Comparison of ENCODE assay signal across 11 cellular contexts in the genomic region with DNA sequence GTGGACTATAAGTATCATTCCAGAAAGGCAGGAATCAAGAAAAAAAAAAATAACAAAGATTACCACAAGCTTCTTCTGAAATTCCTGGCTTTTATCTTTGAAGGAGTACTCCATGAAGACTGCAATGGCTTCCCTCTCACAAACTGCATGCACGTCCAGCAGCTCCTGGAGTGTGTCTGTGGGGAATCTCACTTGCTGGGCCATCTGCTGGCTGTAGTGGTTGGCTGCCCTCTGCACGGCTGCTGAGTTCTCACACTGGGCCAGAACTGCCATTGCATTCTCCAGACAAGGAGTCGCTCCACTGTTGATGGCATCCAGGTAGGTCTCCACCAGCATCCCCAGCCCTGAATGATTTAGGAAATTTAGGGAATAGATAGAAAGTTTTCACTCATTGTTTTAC. TPM values are rescaled to one million over a fixed set of nuclear protein-coding genes. Genes with fewer than 3 reads are reported as not detected.
DNase-seq lines count a peak whose midpoint lies in the region; ATAC-seq and TF ChIP-seq lines count a peak whose summit lies in the region.
"Had no signal": no experiment of that assay in that cellular context is flagged by ENCODE, and none has a peak within 500 bp of the region (broad histone marks: within the 10 kb centered on the region; RNA-seq: fewer than 3 reads in every experiment).

No MANE protein-coding gene starts in this region.

- H3K27me3 ChIP-seq in RWPE2 (ENCODE audit: insufficient read depth, poor library complexity, severe bottlenecking) (no peaks in the 10 kb centered on the region), neuronal stem cell (ENCODE audit: control insufficient read depth in 3 of 3, insufficient read depth in 3 of 3, low read depth in 1 of 3, low read length in 3 of 3) (no peaks in the 10 kb centered on the region)

- no peak overlapping the region for H3K14ac ChIP-seq in neuronal stem cell (ENCODE audit: low read length)

- H3K4me1 ChIP-seq in RWPE2 (ENCODE audit: insufficient read depth, poor library complexity, severe bottlenecking) (no peaks in the 10 kb centered on the region), neuronal stem cell (ENCODE audit: control insufficient read depth in 2 of 2, insufficient read depth in 1 of 2, low read depth in 1 of 2, low read length in 2 of 2) (no peaks in the 10 kb centered on the region)

- no peak overlapping the region for H4K8ac ChIP-seq in neuronal stem cell (ENCODE audit: low read depth, low read length)

- no peak overlapping the region for H2AFZ ChIP-seq in neuronal stem cell (ENCODE audit: low read length)

- no CpG with 5 or more reads among the region's 3 CpGs for WGBS in neuronal stem cell (ENCODE audit: extremely low coverage in 2 of 2, insufficient read length in 2 of 2, insufficient replicate concordance in 1 of 2), 2 donors

- DNase-seq in EH (ENCODE audit: low read depth) (peak; percentile 49), RWPE2 (ENCODE audit: low spot score) (no peak), fibroblast of villous mesenchyme (ENCODE audit: low read depth) (peak; percentile 44), neuronal stem cell (ENCODE audit: low spot score) (peak; percentile 3), NCI-H526 (lab: John Stamatoyannopoulos, UW) (no peak), SW 1271 (lab: John Stamatoyannopoulos, UW) (no peak)
- DNase-seq in activated CD4-positive, alpha-beta T cell treated with anti-CD3 and anti-CD28 coated beads for 48 hours = no peak
- DNase-seq: activated naive CD4-positive, alpha-beta T cell treated with anti-CD3 and anti-CD28 coated beads, Interleukin-2, amount 10 ng/mL, durations not matched to agents 7 days and 5 days; Karpas-422 had no signal

- TF ChIP-seq CTCF in RWPE2 (IDR thresholded peaks at IDR 0.05; ENCODE audit: poor library complexity, severe bottlenecking) (peak; percentile 25), fibroblast of villous mesenchyme (IDR thresholded peaks at IDR 0.05; ENCODE audit: insufficient read depth, low read depth, low read length) (peak; percentile 57)

- no peak overlapping the region for H3K9ac ChIP-seq in neuronal stem cell (ENCODE audit: low read depth, low read length, poor library complexity)

- H4K91ac ChIP-seq in neuronal stem cell (ENCODE audit: low read depth, low read length, poor library complexity) = no peak overlapping the region

- no peaks in the 10 kb centered on the region for H3K79me1 ChIP-seq in neuronal stem cell (ENCODE audit: low read depth, low read length)

- no peak overlapping the region for H3K27ac ChIP-seq in RWPE2 (ENCODE audit: poor library complexity, severe bottlenecking)
- no peak overlapping the region for H3K27ac ChIP-seq in neuronal stem cell (replicated peaks; ENCODE audit: low read length)

- H3K23ac ChIP-seq in neuronal stem cell (ENCODE audit: low read depth, low read length, poor library complexity) = no peak overlapping the region

- ATAC-seq in RWPE2 (ENCODE audit: low read depth) = peak; percentile 56; the same call in 1 of the 3 replicates
- ATAC-seq in HG03378 (IDR thresholded peaks at IDR 0.05; ENCODE audit: unreplicated experiment) = no peak

- no peak overlapping the region for H2BK120ac ChIP-seq in neuronal stem cell (ENCODE audit: low read depth, low read length)

- H3K4ac ChIP-seq in neuronal stem cell (ENCODE audit: low read length) = no peak overlapping the region

- H3K4me2 ChIP-seq in neuronal stem cell (ENCODE audit: insufficient read depth, low read length, poor library complexity, severe bottlenecking) = no peak overlapping the region

- no peak overlapping the region for H3K18ac ChIP-seq in neuronal stem cell (ENCODE audit: low read length)

- H3K9me3 ChIP-seq in RWPE2 (ENCODE audit: severe bottlenecking) = no peaks in the 10 kb centered on the region
- no peaks in the 10 kb centered on the region for H3K9me3 ChIP-seq in neuronal stem cell (replicated peaks in 1 of 2; ENCODE audit: control insufficient read depth in 2 of 2, insufficient read depth in 1 of 2, low read depth in 1 of 2, low read length in 2 of 2)

- no peak overlapping the region for H2BK15ac ChIP-seq in neuronal stem cell (ENCODE audit: low read length)

- no peak overlapping the region for H2BK5ac ChIP-seq in neuronal stem cell (ENCODE audit: low read length)

- H2BK12ac ChIP-seq in neuronal stem cell (ENCODE audit: low read length) = no peak overlapping the region

- H3K4me3 ChIP-seq in RWPE2 (ENCODE audit: severe bottlenecking) (no peak overlapping the region), fibroblast of villous mesenchyme (ENCODE audit: low read depth, low read length) (no peak overlapping the region), neuronal stem cell (ENCODE audit: low read length in 2 of 2) (no peak overlapping the region)

- H2AK5ac ChIP-seq in neuronal stem cell (ENCODE audit: low read depth, low read length) = no peak overlapping the region

- H3K36me3 ChIP-seq in RWPE2 (ENCODE audit: low read depth) (no peaks in the 10 kb centered on the region), neuronal stem cell (replicated peaks in 1 of 2; ENCODE audit: control insufficient read depth in 2 of 2, insufficient read depth in 2 of 2, low read length in 2 of 2) (no peaks in the 10 kb centered on the region)

RNA-seq across cellular contexts. Expression of a gene that starts 23.3 kb away (rescaled TPM):
- total RNA-seq in fibroblast of villous mesenchyme = 59.9 and 96.3 TPM in 2 replicates
- not detected for polyA plus RNA-seq in neuronal stem cell (2013, experiment 1 of 2)
- not detected for polyA plus RNA-seq in neuronal stem cell (2013, experiment 2 of 2)

RNA-seq across cellular contexts. Expression of a gene that starts 26.6 kb away (rescaled TPM):
- not detected in 2 replicates for total RNA-seq in fibroblast of villous mesenchyme
- polyA plus RNA-seq in neuronal stem cell (2013, experiment 1 of 2) = not detected
- not detected for polyA plus RNA-seq in neuronal stem cell (2013, experiment 2 of 2)
- total RNA-seq: H4 had no signal

RNA-seq across cellular contexts. Expression of a gene that starts 49.5 kb away (rescaled TPM):
- 14.2 and 44.5 TPM in 2 replicates for total RNA-seq in fibroblast of villous mesenchyme
- polyA plus RNA-seq in neuronal stem cell (2013, experiment 1 of 2) = not detected
- polyA plus RNA-seq in neuronal stem cell (2013, experiment 2 of 2) = not detected

Comparison
In these comparisons a context has a peak if more than half of its experiments do, and no peak if none do; other contexts are left out.
1. DNase-seq: peak in EH (single experiment), fibroblast of villous mesenchyme (single experiment) and neuronal stem cell (single experiment); none in RWPE2 (single experiment), NCI-H526 (0 of 2), activated CD4-positive, alpha-beta T cell treated with anti-CD3 and anti-CD28 coated beads for 48 hours (single experiment) and SW 1271 (0 of 2).